Comparison of ENCODE assay signal across 24 cellular contexts in the genomic region with DNA sequence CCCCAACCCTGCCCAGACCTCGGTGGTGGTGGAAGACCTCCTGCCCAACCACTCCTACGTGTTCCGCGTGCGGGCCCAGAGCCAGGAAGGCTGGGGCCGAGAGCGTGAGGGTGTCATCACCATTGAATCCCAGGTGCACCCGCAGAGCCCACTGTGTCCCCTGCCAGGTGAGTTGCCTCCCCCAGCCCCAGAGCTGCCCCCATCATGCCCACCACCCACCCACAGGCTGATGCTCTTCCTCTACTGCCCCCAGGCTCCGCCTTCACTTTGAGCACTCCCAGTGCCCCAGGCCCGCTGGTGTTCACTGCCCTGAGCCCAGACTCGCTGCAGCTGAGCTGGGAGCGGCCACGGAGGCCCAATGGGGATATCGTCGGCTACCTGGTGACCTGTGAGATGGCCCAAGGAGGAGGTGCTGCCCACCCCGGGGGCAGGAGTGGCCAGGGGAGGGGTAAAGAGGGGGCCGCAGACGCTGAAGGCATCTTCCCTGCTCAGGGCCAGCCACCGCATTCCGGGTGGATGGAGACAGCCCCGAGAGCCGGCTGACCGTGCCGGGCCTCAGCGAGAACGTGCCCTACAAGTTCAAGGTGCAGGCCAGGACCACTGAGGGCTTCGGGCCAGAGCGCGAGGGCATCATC.
"Had no signal": no experiment of that assay in that cellular context is flagged by ENCODE, and none has a peak within 500 bp of the region (broad histone marks: within the 10 kb centered on the region; RNA-seq: fewer than 3 reads in every experiment).

No MANE protein-coding gene starts in this region.

- ATAC-seq: activated CD4-positive, alpha-beta T cell treated with anti-CD3 and anti-CD28 coated beads for 36 hours; esophagus mucosa; heart right ventricle; right lobe of liver; stimulated activated memory B cell treated with anti-CD40 and anti-IgM and Interleukin-4, amounts not matched to agents 10 μg/mL and 1 μg/mL and 100 μg/mL, for 72 hours; stimulated activated naive CD8-positive, alpha-beta T cell treated with anti-CD3 and anti-CD28 coated beads, Interleukin-15, amount 100 ng/mL, for 72 hours had no signal

- H3K9me3 ChIP-seq: adrenal gland, ascending aorta, heart right ventricle, left ventricle myocardium inferior, neutrophil, right lobe of liver, uterus had no signal

- DNase-seq: activated CD4-positive, alpha-beta T cell treated with anti-CD3 and anti-CD28 coated beads for 36 hours; activated CD4-positive, CD25-positive, alpha-beta regulatory T cell; activated effector memory CD4-positive, alpha-beta T cell treated with anti-CD3 and anti-CD28 coated beads, Interleukin-2, amount 50 U/mL, for 16 hours; activated naive CD4-positive, alpha-beta T cell treated with anti-CD3 and anti-CD28 coated beads for 36 hours; activated naive CD8-positive, alpha-beta T cell treated with anti-CD3 and anti-CD28 coated beads for 36 hours; adrenal gland; cortex of kidney; endodermal cell; foreskin keratinocyte; heart right ventricle; left ventricle myocardium inferior; stimulated activated CD4-positive, alpha-beta T cell treated with anti-CD3 and anti-CD28 coated beads, Interleukin-4, amount 100 ng/mL, for 4 hours; stimulated activated CD8-positive, alpha-beta memory T cell treated with anti-CD3 and anti-CD28 coated beads, Interleukin-4, amount 100 ng/mL, for 48 hours; stimulated activated naive CD8-positive, alpha-beta T cell treated with anti-CD3 and anti-CD28 coated beads, Interleukin-15, amount 100 ng/mL, for 72 hours; substantia nigra; T-helper 1 cell; uterus had no signal

- H3K36me3 ChIP-seq: cardiac muscle cell, uterus had no signal

- H3K27me3 ChIP-seq: adrenal gland, ascending aorta, cardiac muscle cell, foreskin keratinocyte, heart right ventricle, right lobe of liver, uterus had no signal

- H3K4me3 ChIP-seq: adrenal gland, ascending aorta, cardiac muscle cell, heart right ventricle, left ventricle myocardium inferior, right lobe of liver, skin epidermis, uterus had no signal

- H3K4me1 ChIP-seq: foreskin keratinocyte had no signal

- H3K27ac ChIP-seq: adrenal gland, ascending aorta, cardiac muscle cell, foreskin keratinocyte, heart right ventricle, left ventricle myocardium inferior, neutrophil, right lobe of liver, skin epidermis, uterus had no signal
